ENCODE assay signal across 14 cellular contexts in the genomic region with DNA sequence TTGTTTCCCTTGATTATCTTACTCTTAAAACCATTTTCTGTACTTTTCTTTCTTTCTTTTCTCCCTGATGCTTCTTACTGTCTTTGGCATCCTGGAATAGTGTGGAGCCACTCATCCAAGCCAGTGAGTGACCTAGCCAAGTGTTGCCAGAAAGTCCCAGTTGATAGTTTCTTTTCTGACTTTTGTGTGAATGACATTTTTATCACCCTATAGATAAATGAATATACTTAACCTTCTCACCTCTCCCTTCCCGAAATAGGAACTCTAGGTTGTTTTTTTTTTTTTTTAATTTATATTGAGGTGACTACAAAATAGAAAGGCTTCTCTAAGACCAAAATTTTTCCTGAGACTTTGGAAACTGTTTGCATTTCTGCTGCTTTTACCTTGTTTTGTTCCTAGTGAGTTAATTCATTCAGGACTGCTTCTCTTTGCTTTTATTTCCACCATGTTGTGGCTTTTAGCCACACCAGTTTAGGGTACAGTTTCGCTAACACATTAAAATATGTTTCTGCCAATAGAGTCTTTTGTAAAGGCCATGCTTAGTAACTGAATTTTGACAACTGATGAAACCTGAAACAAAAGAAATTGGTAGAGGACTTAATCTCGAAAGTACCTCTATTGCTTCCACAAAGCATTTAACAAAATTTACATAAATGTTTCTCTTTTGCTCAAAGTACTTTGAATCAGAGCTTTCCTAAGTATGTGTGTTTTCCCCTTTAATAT.
DNase-seq lines count a peak whose midpoint lies in the region; ATAC-seq and TF ChIP-seq lines count a peak whose summit lies in the region.
"Had no signal": no experiment of that assay in that cellular context is flagged by ENCODE, and none has a peak within 500 bp of the region (broad histone marks: within the 10 kb centered on the region; RNA-seq: fewer than 3 reads in every experiment).

No MANE protein-coding gene starts in this region.

- no peaks in the 10 kb centered on the region for H3K79me2 ChIP-seq in PC-3 (ENCODE audit: low read length)

- POLR2A ChIA-PET in PC-3 (lab: Charles Lee; ENCODE audit: unreplicated experiment), result no interaction called here

- no peak overlapping the region; the same call in 1 of the 2 replicates for H3K4me2 ChIP-seq in PC-3 (ENCODE audit: low read length)

- peak overlapping the region; percentile 72 for H3K27ac ChIP-seq in PC-3 (ENCODE audit: low read length)
- H3K27ac ChIP-seq: coronary artery, esophagus muscularis mucosa, WERI-Rb-1 had no signal

- H3K36me3 ChIP-seq in GM06990 (ENCODE audit: control insufficient read depth, insufficient read depth, low read length) (no peaks in the 10 kb centered on the region), PC-3 (ENCODE audit: low read depth, low read length) (no peaks in the 10 kb centered on the region)

- H3K4me3 ChIP-seq in GM06990 (replicated peaks; ENCODE audit: low read depth, low read length) (no peak overlapping the region), PC-3 (ENCODE audit: low read length) (no peak overlapping the region)
- H3K4me3 ChIP-seq: coronary artery, esophagus muscularis mucosa had no signal

- no peaks in the 10 kb centered on the region for H3K9me3 ChIP-seq in PC-3 (ENCODE audit: low read length)
- H3K9me3 ChIP-seq: esophagus muscularis mucosa had no signal

- H2AFZ ChIP-seq in PC-3 (ENCODE audit: low read length), result no peak overlapping the region

- H4K20me1 ChIP-seq in PC-3 (ENCODE audit: low read length), result no peaks in the 10 kb centered on the region

- peaks cover 58% of the 10 kb centered on the region for H3K4me1 ChIP-seq in PC-3 (ENCODE audit: insufficient read depth, low read length)
- H3K4me1 ChIP-seq: esophagus muscularis mucosa had no signal

- H3K9me2 ChIP-seq in PC-3 (replicated peaks; ENCODE audit: low read length), result no peaks in the 10 kb centered on the region

- BruUV-seq in PC-3 (replicated peaks; lab: Mats Ljungman, UMichigan), result no TSS peak

- CTCF ChIA-PET in PC-3 (lab: Charles Lee), result no interaction called here

- no peak for TF ChIP-seq CTCF in GM06990 (IDR thresholded peaks at IDR 0.05; ENCODE audit: insufficient read depth, low read length, poor library complexity, severe bottlenecking)
- no peak for TF ChIP-seq CTCF in PC-3 (conservative IDR thresholded peaks at IDR 0.05; ENCODE audit: low read depth, low read length)

- DNase-seq in GM06990 (ENCODE audit: extremely low read depth, insufficient read length) (peak; percentile 52), PC-3 (no peak), NCI-H526 treated with DMSO at 0.1 percent for 48 hours (lab: John Stamatoyannopoulos, UW) (no peak), anterior cingulate cortex (lab: John Stamatoyannopoulos, UW) (no peak), NCI-H226 (no peak)
- DNase-seq: DMS 273 treated with DMSO at 0.1 percent for 48 hours, left cardiac atrium, retina, WERI-Rb-1 had no signal

- no peaks in the 10 kb centered on the region for H3F3A ChIP-seq in PC-3 (ENCODE audit: low read length, unreplicated experiment)

- intact Hi-C loops in PC-3 (cut with micrococcal nuclease), result loop anchor here (5.0 kb wide), 1 partner anchor 37 kb away; no protein-coding TSS in a partner anchor

- peak; percentile 64 for ATAC-seq in GM18520 (IDR thresholded peaks at IDR 0.05; ENCODE audit: unreplicated experiment)
- peak; percentile 68 for ATAC-seq in HG02870 (IDR thresholded peaks at IDR 0.05; ENCODE audit: unreplicated experiment)
- no peak for ATAC-seq in PC-3
- no peak for ATAC-seq in GM18870 (IDR thresholded peaks at IDR 0.05; ENCODE audit: unreplicated experiment)
- ATAC-seq: left cardiac atrium had no signal

- H3K9ac ChIP-seq in PC-3 (ENCODE audit: low read length), result peak overlapping the region; percentile 32

- H3K27me3 ChIP-seq in GM06990 (replicated peaks; ENCODE audit: control insufficient read depth, insufficient read depth, low read length) (no peaks in the 10 kb centered on the region), PC-3 (ENCODE audit: low read length) (no peaks in the 10 kb centered on the region)
- H3K27me3 ChIP-seq: esophagus muscularis mucosa had no signal

Comparison
In these comparisons a context has a peak if more than half of its experiments do, and no peak if none do; other contexts are left out.
1. ATAC-seq: peak in GM18520 (single experiment) and HG02870 (single experiment); none in PC-3 (single experiment) and GM18870 (single experiment).